In genomic region chr6:53984163-53984562, GRCh38 we compare ENCODE assay signal across 9 cellular contexts.
DNase-seq lines count a peak whose midpoint lies in the region.
"Had no signal": no experiment of that assay in that cellular context is flagged by ENCODE, and none has a peak within 500 bp of the region (broad histone marks: within the 10 kb centered on the region; RNA-seq: fewer than 3 reads in every experiment).

No MANE protein-coding gene starts in this region.

- DNase-seq in DMS53 (lab: John Stamatoyannopoulos, UW) (peak; percentile 27), DMS53 treated with DMSO at 0.1 percent for 48 hours (lab: John Stamatoyannopoulos, UW; ENCODE audit: unreplicated experiment) (no peak), T1000 (lab: John Stamatoyannopoulos, UW) (peak; percentile 33), fibroblast of the conjunctiva (ENCODE audit: low read depth) (peak; percentile 28), NCI-H1092 treated with DMSO at 0.1 percent for 48 hours (lab: John Stamatoyannopoulos, UW) (no peak), RPMI8226 (no peak), NCI-H1694 (lab: John Stamatoyannopoulos, UW) (no peak)
- no peak for DNase-seq in activated CD8-positive, alpha-beta memory T cell treated with anti-CD3 and anti-CD28 coated beads, Interleukin-2, amount 50 U/mL, for 4 hours
- DNase-seq: effector memory CD4-positive, alpha-beta T cell had no signal

Comparison
In these comparisons a context has a peak if more than half of its experiments do, and no peak if none do; other contexts are left out.
1. DNase-seq: peak in DMS53 (single experiment), T1000 (single experiment) and fibroblast of the conjunctiva (single experiment); none in DMS53 treated with DMSO at 0.1 percent for 48 hours (single experiment), NCI-H1092 treated with DMSO at 0.1 percent for 48 hours (single experiment), RPMI8226 (single experiment), activated CD8-positive, alpha-beta memory T cell treated with anti-CD3 and anti-CD28 coated beads, Interleukin-2, amount 50 U/mL, for 4 hours (single experiment) and NCI-H1694 (single experiment).